1 cellular context compared by ENCODE assay signal in the genomic region with DNA sequence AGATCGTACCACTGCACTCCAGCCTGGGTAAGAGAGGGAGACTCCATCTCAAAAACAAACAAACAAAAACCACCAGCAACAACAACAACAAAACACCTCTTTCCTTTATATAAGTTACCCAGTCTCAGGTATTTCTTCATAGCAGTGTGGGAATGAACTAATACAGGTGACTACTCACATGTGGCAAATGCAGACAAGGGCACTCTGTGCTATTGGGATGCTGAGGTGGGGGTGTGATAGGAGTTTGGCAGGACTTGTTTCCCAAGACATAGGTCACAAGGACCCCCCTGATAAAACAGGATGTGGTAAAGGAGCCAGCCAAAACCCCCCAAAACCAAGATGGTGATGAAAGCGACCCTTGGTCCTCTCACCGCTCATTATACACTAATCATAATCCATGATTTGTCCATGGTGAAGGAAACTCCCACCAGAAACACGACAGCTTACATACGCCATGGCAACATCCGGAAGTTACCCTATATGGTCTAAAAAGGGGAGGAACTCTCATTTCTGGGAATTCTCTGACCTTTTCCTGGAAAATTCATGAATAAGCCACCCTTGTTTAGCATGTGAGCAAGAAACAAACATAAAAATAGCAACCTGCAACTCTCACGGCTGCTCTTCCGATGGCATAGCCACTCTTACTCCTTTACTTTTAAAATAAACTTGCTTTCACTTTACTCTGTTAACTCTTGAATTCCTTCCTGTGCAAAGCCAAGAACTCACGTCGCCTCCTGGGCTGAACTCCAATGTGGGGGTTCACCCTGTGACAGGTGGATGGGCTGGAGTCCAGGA.
TF ChIP-seq lines count a peak whose summit lies in the region.

No MANE protein-coding gene starts in this region.

TF ChIP-seq in GM23338, 12 proteins besides CTCF, POLR2A, EP300 and RAD21 (continued from another document):
- TF ChIP-seq, protein P1, sequence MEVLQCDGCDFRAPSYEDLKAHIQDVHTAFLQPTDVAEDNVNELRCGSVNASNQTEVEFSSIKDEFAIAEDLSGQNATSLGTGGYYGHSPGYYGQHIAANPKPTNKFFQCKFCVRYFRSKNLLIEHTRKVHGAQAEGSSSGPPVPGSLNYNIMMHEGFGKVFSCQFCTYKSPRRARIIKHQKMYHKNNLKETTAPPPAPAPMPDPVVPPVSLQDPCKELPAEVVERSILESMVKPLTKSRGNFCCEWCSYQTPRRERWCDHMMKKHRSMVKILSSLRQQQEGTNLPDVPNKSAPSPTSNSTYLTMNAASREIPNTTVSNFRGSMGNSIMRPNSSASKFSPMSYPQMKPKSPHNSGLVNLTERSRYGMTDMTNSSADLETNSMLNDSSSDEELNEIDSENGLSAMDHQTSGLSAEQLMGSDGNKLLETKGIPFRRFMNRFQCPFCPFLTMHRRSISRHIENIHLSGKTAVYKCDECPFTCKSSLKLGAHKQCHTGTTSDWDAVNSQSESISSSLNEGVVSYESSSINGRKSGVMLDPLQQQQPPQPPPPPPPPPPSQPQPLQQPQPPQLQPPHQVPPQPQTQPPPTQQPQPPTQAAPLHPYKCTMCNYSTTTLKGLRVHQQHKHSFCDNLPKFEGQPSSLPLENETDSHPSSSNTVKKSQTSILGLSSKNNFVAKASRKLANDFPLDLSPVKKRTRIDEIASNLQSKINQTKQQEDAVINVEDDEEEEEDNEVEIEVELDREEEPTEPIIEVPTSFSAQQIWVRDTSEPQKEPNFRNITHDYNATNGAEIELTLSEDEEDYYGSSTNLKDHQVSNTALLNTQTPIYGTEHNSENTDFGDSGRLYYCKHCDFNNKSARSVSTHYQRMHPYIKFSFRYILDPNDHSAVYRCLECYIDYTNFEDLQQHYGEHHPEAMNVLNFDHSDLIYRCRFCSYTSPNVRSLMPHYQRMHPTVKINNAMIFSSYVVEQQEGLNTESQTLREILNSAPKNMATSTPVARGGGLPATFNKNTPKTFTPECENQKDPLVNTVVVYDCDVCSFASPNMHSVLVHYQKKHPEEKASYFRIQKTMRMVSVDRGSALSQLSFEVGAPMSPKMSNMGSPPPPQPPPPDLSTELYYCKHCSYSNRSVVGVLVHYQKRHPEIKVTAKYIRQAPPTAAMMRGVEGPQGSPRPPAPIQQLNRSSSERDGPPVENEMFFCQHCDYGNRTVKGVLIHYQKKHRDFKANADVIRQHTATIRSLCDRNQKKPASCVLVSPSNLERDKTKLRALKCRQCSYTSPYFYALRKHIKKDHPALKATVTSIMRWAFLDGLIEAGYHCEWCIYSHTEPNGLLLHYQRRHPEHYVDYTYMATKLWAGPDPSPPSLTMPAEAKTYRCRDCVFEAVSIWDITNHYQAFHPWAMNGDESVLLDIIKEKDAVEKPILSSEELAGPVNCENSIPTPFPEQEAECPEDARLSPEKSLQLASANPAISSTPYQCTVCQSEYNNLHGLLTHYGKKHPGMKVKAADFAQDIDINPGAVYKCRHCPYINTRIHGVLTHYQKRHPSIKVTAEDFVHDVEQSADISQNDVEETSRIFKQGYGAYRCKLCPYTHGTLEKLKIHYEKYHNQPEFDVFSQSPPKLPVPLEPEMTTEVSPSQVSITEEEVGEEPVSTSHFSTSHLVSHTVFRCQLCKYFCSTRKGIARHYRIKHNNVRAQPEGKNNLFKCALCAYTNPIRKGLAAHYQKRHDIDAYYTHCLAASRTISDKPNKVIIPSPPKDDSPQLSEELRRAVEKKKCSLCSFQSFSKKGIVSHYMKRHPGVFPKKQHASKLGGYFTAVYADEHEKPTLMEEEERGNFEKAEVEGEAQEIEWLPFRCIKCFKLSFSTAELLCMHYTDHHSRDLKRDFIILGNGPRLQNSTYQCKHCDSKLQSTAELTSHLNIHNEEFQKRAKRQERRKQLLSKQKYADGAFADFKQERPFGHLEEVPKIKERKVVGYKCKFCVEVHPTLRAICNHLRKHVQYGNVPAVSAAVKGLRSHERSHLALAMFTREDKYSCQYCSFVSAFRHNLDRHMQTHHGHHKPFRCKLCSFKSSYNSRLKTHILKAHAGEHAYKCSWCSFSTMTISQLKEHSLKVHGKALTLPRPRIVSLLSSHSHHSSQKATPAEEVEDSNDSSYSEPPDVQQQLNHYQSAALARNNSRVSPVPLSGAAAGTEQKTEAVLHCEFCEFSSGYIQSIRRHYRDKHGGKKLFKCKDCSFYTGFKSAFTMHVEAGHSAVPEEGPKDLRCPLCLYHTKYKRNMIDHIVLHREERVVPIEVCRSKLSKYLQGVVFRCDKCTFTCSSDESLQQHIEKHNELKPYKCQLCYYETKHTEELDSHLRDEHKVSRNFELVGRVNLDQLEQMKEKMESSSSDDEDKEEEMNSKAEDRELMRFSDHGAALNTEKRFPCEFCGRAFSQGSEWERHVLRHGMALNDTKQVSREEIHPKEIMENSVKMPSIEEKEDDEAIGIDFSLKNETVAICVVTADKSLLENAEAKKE (CRISPR knock-in tag; IDR thresholded peaks at IDR 0.05): no peak
- no peak for TF ChIP-seq NANOG (IDR thresholded peaks at IDR 0.05; ENCODE audit: borderline replicate concordance)
- TF ChIP-seq, protein P2, sequence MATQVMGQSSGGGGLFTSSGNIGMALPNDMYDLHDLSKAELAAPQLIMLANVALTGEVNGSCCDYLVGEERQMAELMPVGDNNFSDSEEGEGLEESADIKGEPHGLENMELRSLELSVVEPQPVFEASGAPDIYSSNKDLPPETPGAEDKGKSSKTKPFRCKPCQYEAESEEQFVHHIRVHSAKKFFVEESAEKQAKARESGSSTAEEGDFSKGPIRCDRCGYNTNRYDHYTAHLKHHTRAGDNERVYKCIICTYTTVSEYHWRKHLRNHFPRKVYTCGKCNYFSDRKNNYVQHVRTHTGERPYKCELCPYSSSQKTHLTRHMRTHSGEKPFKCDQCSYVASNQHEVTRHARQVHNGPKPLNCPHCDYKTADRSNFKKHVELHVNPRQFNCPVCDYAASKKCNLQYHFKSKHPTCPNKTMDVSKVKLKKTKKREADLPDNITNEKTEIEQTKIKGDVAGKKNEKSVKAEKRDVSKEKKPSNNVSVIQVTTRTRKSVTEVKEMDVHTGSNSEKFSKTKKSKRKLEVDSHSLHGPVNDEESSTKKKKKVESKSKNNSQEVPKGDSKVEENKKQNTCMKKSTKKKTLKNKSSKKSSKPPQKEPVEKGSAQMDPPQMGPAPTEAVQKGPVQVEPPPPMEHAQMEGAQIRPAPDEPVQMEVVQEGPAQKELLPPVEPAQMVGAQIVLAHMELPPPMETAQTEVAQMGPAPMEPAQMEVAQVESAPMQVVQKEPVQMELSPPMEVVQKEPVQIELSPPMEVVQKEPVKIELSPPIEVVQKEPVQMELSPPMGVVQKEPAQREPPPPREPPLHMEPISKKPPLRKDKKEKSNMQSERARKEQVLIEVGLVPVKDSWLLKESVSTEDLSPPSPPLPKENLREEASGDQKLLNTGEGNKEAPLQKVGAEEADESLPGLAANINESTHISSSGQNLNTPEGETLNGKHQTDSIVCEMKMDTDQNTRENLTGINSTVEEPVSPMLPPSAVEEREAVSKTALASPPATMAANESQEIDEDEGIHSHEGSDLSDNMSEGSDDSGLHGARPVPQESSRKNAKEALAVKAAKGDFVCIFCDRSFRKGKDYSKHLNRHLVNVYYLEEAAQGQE (IDR thresholded peaks at IDR 0.05; ENCODE audit: unreplicated experiment): no peak
TF ChIP-seq in GM23338: peak in this region for 0.
